Comparison of ENCODE assay signal across 28 cellular contexts in genomic region chr6:29510746-29511300, GRCh38. TPM values are rescaled to one million over a fixed set of nuclear protein-coding genes. Genes with fewer than 3 reads are reported as not detected.
"Had no signal": no experiment of that assay in that cellular context is flagged by ENCODE, and none has a peak within 500 bp of the region (broad histone marks: within the 10 kb centered on the region; RNA-seq: fewer than 3 reads in every experiment).

No MANE protein-coding gene starts in this region.

- H3K4me1 Mint-ChIP-seq: memory B cell had no signal

- H3K27ac ChIP-seq: dorsolateral prefrontal cortex, epithelial cell of prostate, esophagus muscularis mucosa, gastrocnemius medialis, heart right ventricle, left ventricle myocardium inferior, lower lobe of right lung, neutrophil, sigmoid colon, skin epidermis, stomach, thoracic aorta, transverse colon had no signal

- H3K36me3 Mint-ChIP-seq: memory B cell; natural killer cell treated with Interleukin-12 subunit alpha and Interleukin-12 subunit beta and Interleukin-15 and Interleukin-18, amount 100 ng/mL, for 72 hours had no signal

- DNase-seq: cortex of kidney; dorsolateral prefrontal cortex; effector memory CD4-positive, alpha-beta T cell; gastrocnemius medialis; heart right ventricle; hypothalamus; left ventricle myocardium inferior; lower lobe of right lung; midbrain; posterior cingulate gyrus; sigmoid colon; stimulated activated CD4-positive, alpha-beta T cell treated with anti-CD3 and anti-CD28 coated beads, Interleukin-2, amount 100 ng/mL, for 24 hours; stimulated activated CD4-positive, alpha-beta T cell treated with anti-CD3 and anti-CD28 coated beads, Interleukin-4, amount 100 ng/mL, for 4 hours; stimulated activated naive CD4-positive, alpha-beta T cell; stomach; substantia nigra; transverse colon had no signal

- H3K4me3 Mint-ChIP-seq: memory B cell; natural killer cell treated with Interleukin-12 subunit alpha and Interleukin-12 subunit beta and Interleukin-15 and Interleukin-18, amount 100 ng/mL, for 72 hours had no signal

- H3K9me3 Mint-ChIP-seq: natural killer cell treated with Interleukin-12 subunit alpha and Interleukin-12 subunit beta and Interleukin-15 and Interleukin-18, amount 100 ng/mL, for 72 hours had no signal

- H3K9me3 ChIP-seq: esophagus muscularis mucosa, gastrocnemius medialis, heart right ventricle, left ventricle myocardium inferior, lower lobe of right lung, neutrophil, sigmoid colon, stomach, thoracic aorta, transverse colon had no signal

- H3K27me3 ChIP-seq: gastrocnemius medialis, neutrophil, sigmoid colon, transverse colon had no signal

- H3K36me3 ChIP-seq: esophagus muscularis mucosa, gastrocnemius medialis, heart right ventricle, left ventricle myocardium inferior, lower lobe of right lung, neutrophil, sigmoid colon, stomach, thoracic aorta, transverse colon had no signal

- H3K4me1 ChIP-seq: esophagus muscularis mucosa, gastrocnemius medialis, heart right ventricle, left ventricle myocardium inferior, lower lobe of right lung, sigmoid colon, stomach, transverse colon had no signal

- ATAC-seq: gastrocnemius medialis; heart right ventricle; lower lobe of right lung; natural killer cell treated with Interleukin-12 subunit alpha and Interleukin-12 subunit beta and Interleukin-15 and Interleukin-18, amount 100 ng/mL, for 72 hours had no signal

- H3K27ac Mint-ChIP-seq: memory B cell; natural killer cell treated with Interleukin-12 subunit alpha and Interleukin-12 subunit beta and Interleukin-15 and Interleukin-18, amount 100 ng/mL, for 72 hours had no signal

- H3K4me3 ChIP-seq: dorsolateral prefrontal cortex, esophagus muscularis mucosa, gastrocnemius medialis, heart right ventricle, left ventricle myocardium inferior, lower lobe of right lung, sigmoid colon, skin epidermis, stomach, thoracic aorta, transverse colon had no signal

RNA-seq across cellular contexts. Expression of gene MAS1L, which starts 23.1 kb away (rescaled TPM):
- total RNA-seq: dorsolateral prefrontal cortex; fibroblast of villous mesenchyme; gastrocnemius medialis; heart right ventricle; left ventricle myocardium inferior; natural killer cell treated with Interleukin-12 subunit alpha and Interleukin-12 subunit beta and Interleukin-15 and Interleukin-18, amount 100 ng/mL, for 72 hours; osteoblast; pulmonary artery endothelial cell; sigmoid colon; thoracic aorta; transverse colon had no signal

RNA-seq across cellular contexts. Expression of gene UBD, which starts 48.7 kb away (rescaled TPM):
- total RNA-seq: fibroblast of villous mesenchyme, left ventricle myocardium inferior, osteoblast, thoracic aorta had no signal

RNA-seq across cellular contexts. Expression of gene OR2H1, which starts 53.9 kb away (rescaled TPM):
- total RNA-seq: dorsolateral prefrontal cortex; esophagus muscularis mucosa; fibroblast of villous mesenchyme; gastrocnemius medialis; heart right ventricle; left ventricle myocardium inferior; lower lobe of right lung; natural killer cell treated with Interleukin-12 subunit alpha and Interleukin-12 subunit beta and Interleukin-15 and Interleukin-18, amount 100 ng/mL, for 72 hours; osteoblast; pulmonary artery endothelial cell; sigmoid colon; stomach; thoracic aorta; transverse colon; urinary bladder had no signal

RNA-seq across cellular contexts. Expression of gene OR11A1, which starts 54.0 kb away (rescaled TPM):
- total RNA-seq: dorsolateral prefrontal cortex; esophagus muscularis mucosa; fibroblast of villous mesenchyme; gastrocnemius medialis; heart right ventricle; left ventricle myocardium inferior; lower lobe of right lung; natural killer cell treated with Interleukin-12 subunit alpha and Interleukin-12 subunit beta and Interleukin-15 and Interleukin-18, amount 100 ng/mL, for 72 hours; osteoblast; pulmonary artery endothelial cell; sigmoid colon; stomach; thoracic aorta; transverse colon; urinary bladder had no signal
